ENCODE assay signal across 12 cellular contexts in the genomic region with DNA sequence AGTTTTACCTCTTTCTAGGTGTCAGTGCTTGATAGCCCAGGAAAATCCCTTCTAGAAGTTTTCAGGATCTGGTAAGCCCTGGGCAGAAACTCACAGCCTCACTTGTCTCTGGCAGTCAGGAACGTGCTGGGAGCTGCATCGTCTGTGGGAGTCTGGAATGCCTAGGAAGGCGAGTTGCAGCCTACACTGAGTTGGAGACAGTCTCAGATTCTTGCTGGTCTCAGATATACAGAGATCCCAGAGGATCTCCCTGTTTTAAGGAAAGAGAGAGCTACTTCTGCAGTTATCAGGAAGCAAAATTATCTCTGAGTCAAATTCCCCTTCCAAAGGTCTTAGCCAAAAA.
DNase-seq lines count a peak whose midpoint lies in the region; FAIRE-seq and TF ChIP-seq lines count a peak whose summit lies in the region.
"Had no signal": no experiment of that assay in that cellular context is flagged by ENCODE, and none has a peak within 500 bp of the region (broad histone marks: within the 10 kb centered on the region; RNA-seq: fewer than 3 reads in every experiment).

No MANE protein-coding gene starts in this region.

- peak overlapping the region; percentile 13 for H3K4me3 Mint-ChIP-seq in MCF 10A (ENCODE audit: unreplicated experiment)

- CTCF ChIA-PET in MCF 10A (lab: Yijun Ruan, JAX) (interaction anchor here (0.6 to 1.7 kb wide), 5 partner anchors 12 to 361 kb away, joined by 3 to 7 read pairs (median 3); no protein-coding TSS in a partner anchor), A673 (lab: Charles Lee) (no interaction called here)

- H3K9me3 Mint-ChIP-seq in MCF 10A (ENCODE audit: unreplicated experiment) = no peaks in the 10 kb centered on the region

- FAIRE-seq in HTR-8/SVneo (lab: Jason Lieb, UNC) (peak; percentile 44), keratinocyte (lab: Jason Lieb, UNC) (peak; percentile 80)
- FAIRE-seq: endometrium, TTC549 had no signal

- peak overlapping the region; percentile 60 for H3K4me2 ChIP-seq in keratinocyte (ENCODE audit: control insufficient read depth, extremely low read depth, insufficient read depth, low read depth, low read length)

- H3K27me3 ChIP-seq in keratinocyte (ENCODE audit: control insufficient read depth, extremely low read depth, insufficient read depth, low read length) (no peaks in the 10 kb centered on the region), A673 (replicated peaks; ENCODE audit: insufficient read depth, low read depth, low read length, poor library complexity) (no peaks in the 10 kb centered on the region)

- TF ChIP-seq CTCF in MCF 10A (IDR thresholded peaks at IDR 0.05; ENCODE audit: unreplicated experiment) (no peak), keratinocyte (optimal IDR thresholded peaks at IDR 0.05 in 1 of 3, IDR thresholded peaks at IDR 0.05 in 1 of 3, conservative IDR thresholded peaks at IDR 0.05 in 1 of 3; ENCODE audit: extremely low read depth in 1 of 3, insufficient read depth in 2 of 3, low read length in 3 of 3) (no peak), A673 (conservative IDR thresholded peaks at IDR 0.05; ENCODE audit: low read depth, low read length) (no peak)

- no peaks in the 10 kb centered on the region for H3K27me3 Mint-ChIP-seq in MCF 10A (ENCODE audit: insufficient read depth, unreplicated experiment)

- H3K36me3 Mint-ChIP-seq in MCF 10A (ENCODE audit: insufficient read depth, unreplicated experiment) = no peaks in the 10 kb centered on the region

- H3K79me2 ChIP-seq in keratinocyte (ENCODE audit: control insufficient read depth, insufficient read depth, low read length) = no peaks in the 10 kb centered on the region

- H3K27ac ChIP-seq in keratinocyte (ENCODE audit: control insufficient read depth, insufficient read depth, low read length) (peak overlapping the region; percentile 57), A673 (ENCODE audit: low read depth, low read length, poor library complexity, severe bottlenecking) (no peak overlapping the region)

- H3K4me3 ChIP-seq in keratinocyte (ENCODE audit: control insufficient read depth in 2 of 3, extremely low read depth in 1 of 3, insufficient read depth in 2 of 3, low read depth in 1 of 3, low read length in 3 of 3) = no peak overlapping the region
- no peak overlapping the region for H3K4me3 ChIP-seq in A673 (ENCODE audit: low read depth, low read length, poor library complexity, severe bottlenecking)
- H3K4me3 ChIP-seq: lung had no signal

- H3K4me1 ChIP-seq in keratinocyte (ENCODE audit: control insufficient read depth, extremely low read depth, insufficient read depth, low read length) (peaks cover 42% of the 10 kb centered on the region), A673 (ENCODE audit: insufficient read depth, low read length, poor library complexity, severe bottlenecking) (peaks cover 11% of the 10 kb centered on the region)

- H3K9me3 ChIP-seq in keratinocyte (ENCODE audit: control insufficient read depth, low read depth, low read length) (no peaks in the 10 kb centered on the region), A673 (ENCODE audit: low read depth, low read length, poor library complexity, severe bottlenecking) (no peaks in the 10 kb centered on the region)

- H3K4me1 Mint-ChIP-seq in MCF 10A (ENCODE audit: insufficient read depth, unreplicated experiment) = peaks cover 45% of the 10 kb centered on the region

- H3K9me1 ChIP-seq in keratinocyte (ENCODE audit: control insufficient read depth, extremely low read depth, insufficient read depth, low read length) = no peaks in the 10 kb centered on the region

- H3K27ac Mint-ChIP-seq in MCF 10A (ENCODE audit: low read depth, unreplicated experiment) = peak overlapping the region; percentile 64

- intact Hi-C loops in MCF 10A (cut with micrococcal nuclease) = no loop called here
- intact Hi-C loops in A673 (cut with micrococcal nuclease; ENCODE audit: unreplicated experiment) = no loop called here

- H3K36me3 ChIP-seq in keratinocyte (ENCODE audit: control insufficient read depth in 2 of 2, extremely low read depth in 1 of 2, insufficient read depth in 2 of 2, low read length in 2 of 2) (no peaks in the 10 kb centered on the region), A673 (ENCODE audit: insufficient read depth, low read length, poor library complexity, severe bottlenecking) (no peaks in the 10 kb centered on the region)

- no TSS peak for BruUV-seq in MCF 10A (replicated peaks; lab: Mats Ljungman, UMichigan)
- BruUV-seq in A673 (replicated peaks; lab: Mats Ljungman, UMichigan) = no TSS peak

- DNase-seq in HTR-8/SVneo (ENCODE audit: insufficient read length, low spot score) (no peak), MCF 10A (ENCODE audit: unreplicated experiment) (peak; percentile 65), keratinocyte (ENCODE audit: low read depth, low spot score) (peak; percentile 55), superior temporal gyrus (ENCODE audit: extremely low spot score) (peak; percentile 31), NOMO-1 treated with dmso at 0.1 percent for 144 hours (lab: John Stamatoyannopoulos, UW; ENCODE audit: unreplicated experiment) (no peak), DMS153 treated with DMSO at 0.1 percent for 48 hours (lab: John Stamatoyannopoulos, UW; ENCODE audit: unreplicated experiment) (no peak), A673 (ENCODE audit: low spot score) (no peak), NCI-H1048 (lab: John Stamatoyannopoulos, UW) (no peak)
- DNase-seq: DND-41 had no signal

- peak overlapping the region; percentile 22 for H3K9ac ChIP-seq in keratinocyte (ENCODE audit: control insufficient read depth, extremely low read depth, insufficient read depth, low read length)

- peak overlapping the region; percentile 4 for H2AFZ ChIP-seq in keratinocyte (ENCODE audit: control insufficient read depth, low read length)

- POLR2A ChIA-PET in MCF 10A (lab: Yijun Ruan, JAX) = interaction anchor here (0.6 to 1.6 kb wide), 3 partner anchors 9 to 137 kb away, joined by 3 read pairs; no protein-coding TSS in a partner anchor
- POLR2A ChIA-PET in A673 (lab: Charles Lee; ENCODE audit: low non-redundant PET) = no interaction called here

- H4K20me1 ChIP-seq in keratinocyte (ENCODE audit: control insufficient read depth, extremely low read depth, insufficient read depth, low read length) = no peaks in the 10 kb centered on the region

- dilution Hi-C loops in keratinocyte (cut with MboI; ENCODE audit: extremely low pct_ligation_motif_present, low sequenced_read_pairs) = no loop called here

Comparison
In these comparisons a context has a peak if more than half of its experiments do, and no peak if none do; other contexts are left out.
1. DNase-seq: peak in MCF 10A (single experiment), keratinocyte (single experiment) and superior temporal gyrus (single experiment); none in HTR-8/SVneo (single experiment), NOMO-1 treated with dmso at 0.1 percent for 144 hours (single experiment), DMS153 treated with DMSO at 0.1 percent for 48 hours (single experiment), A673 (single experiment) and NCI-H1048 (single experiment).